ENCODE assay signal across 1 cellular context in the genomic region with DNA sequence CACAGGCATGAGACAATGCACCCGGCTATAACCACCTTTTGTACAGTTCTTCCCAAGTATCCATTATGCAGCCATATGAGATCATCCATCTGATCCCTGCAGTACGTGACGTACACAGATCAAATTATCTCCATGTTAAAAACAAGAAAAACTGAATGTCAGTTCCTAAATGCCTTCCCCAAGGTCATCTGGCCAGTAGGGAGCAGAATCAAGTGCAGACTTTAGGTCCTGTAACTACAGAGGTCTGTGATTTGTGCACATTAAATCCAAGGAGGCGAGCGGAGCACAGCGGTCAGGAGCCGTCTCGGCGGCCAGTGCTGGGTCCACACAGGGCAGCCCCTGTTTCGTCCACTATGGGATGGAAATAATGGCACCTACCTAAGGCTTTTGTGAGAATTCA.
TF ChIP-seq lines count a peak whose summit lies in the region.

No MANE protein-coding gene starts in this region.

TF ChIP-seq in SK-N-SH, 30 proteins besides CTCF, POLR2A, EP300 and RAD21 (continued from another document):
- TF ChIP-seq USF1 (IDR thresholded peaks at IDR 0.05; ENCODE audit: borderline replicate concordance, low read depth), result no peak
- TF ChIP-seq MXI1 (IDR thresholded peaks at IDR 0.05; ENCODE audit: low read depth, low read length), result 0 out of 2 replicates have a peak, but pooled peaks have one; percentile 16
- peak; percentile 16; the same call in 1 of the 2 replicates for TF ChIP-seq RFX5 (IDR thresholded peaks at IDR 0.05; ENCODE audit: low read length)
- no peak for TF ChIP-seq MAX (IDR thresholded peaks at IDR 0.05; ENCODE audit: low read depth)
- TF ChIP-seq FOXJ3 (CRISPR knock-in tag; IDR thresholded peaks at IDR 0.05), result no peak
- no peak for TF ChIP-seq NRF1 (IDR thresholded peaks at IDR 0.05; ENCODE audit: low read depth, low read length)
- peak; percentile 14; the same call in 1 of the 2 replicates for TF ChIP-seq RCOR1 (IDR thresholded peaks at IDR 0.05; ENCODE audit: low read length)
- no peak for TF ChIP-seq YY1 (IDR thresholded peaks at IDR 0.05; ENCODE audit: low read depth)
- no peak for TF ChIP-seq POLR2AphosphoS5 (IDR thresholded peaks at IDR 0.05; ENCODE audit: low read depth, low read length)
- TF ChIP-seq RXRA (IDR thresholded peaks at IDR 0.05; ENCODE audit: borderline replicate concordance, low read depth), result no peak
- no peak for TF ChIP-seq FOXM1 (IDR thresholded peaks at IDR 0.05; ENCODE audit: low read depth)
- no peak for TF ChIP-seq TAF1 (IDR thresholded peaks at IDR 0.05; ENCODE audit: borderline replicate concordance, low read depth, low read length)
- no peak for TF ChIP-seq GABPA (IDR thresholded peaks at IDR 0.05; ENCODE audit: low read depth)
- TF ChIP-seq, protein P1, sequence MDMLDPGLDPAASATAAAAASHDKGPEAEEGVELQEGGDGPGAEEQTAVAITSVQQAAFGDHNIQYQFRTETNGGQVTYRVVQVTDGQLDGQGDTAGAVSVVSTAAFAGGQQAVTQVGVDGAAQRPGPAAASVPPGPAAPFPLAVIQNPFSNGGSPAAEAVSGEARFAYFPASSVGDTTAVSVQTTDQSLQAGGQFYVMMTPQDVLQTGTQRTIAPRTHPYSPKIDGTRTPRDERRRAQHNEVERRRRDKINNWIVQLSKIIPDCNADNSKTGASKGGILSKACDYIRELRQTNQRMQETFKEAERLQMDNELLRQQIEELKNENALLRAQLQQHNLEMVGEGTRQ (IDR thresholded peaks at IDR 0.05; ENCODE audit: borderline replicate concordance, low read depth, low read length), result no peak
